9 cellular contexts compared by ENCODE assay signal in the genomic region with DNA sequence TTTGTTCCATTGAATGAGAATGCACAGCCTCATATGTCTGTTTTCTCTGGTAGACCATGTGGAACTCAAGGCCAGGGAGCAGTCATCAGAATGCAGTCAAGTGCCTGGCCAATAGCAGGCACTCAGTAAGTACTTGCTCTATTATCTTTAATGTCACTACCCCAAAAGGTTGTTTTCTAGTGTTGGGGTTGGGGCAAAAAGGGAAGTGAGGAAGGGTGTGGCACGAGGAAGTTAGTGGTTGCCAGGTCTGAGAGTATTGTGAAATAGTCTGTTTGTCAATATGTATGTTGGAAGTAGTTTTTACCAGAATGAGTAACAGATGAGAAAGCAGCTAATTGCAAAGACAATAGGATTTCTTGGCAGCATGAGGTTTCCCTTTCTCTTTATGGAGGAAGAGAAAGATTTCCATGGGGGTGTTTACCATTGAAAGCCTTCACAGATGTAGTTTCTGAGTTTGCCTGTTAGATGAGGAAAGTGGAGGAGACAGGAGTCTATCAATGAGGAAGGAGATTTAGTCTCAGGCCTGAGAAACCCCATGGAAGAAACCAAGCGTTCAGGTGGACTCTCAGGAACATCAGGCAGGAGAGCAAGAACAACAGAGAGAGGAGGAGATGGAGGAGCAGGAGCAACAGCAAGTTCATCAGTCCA. TPM values are rescaled to one million over a fixed set of nuclear protein-coding genes. Genes with fewer than 3 reads are reported as not detected.
DNase-seq lines count a peak whose midpoint lies in the region; ATAC-seq, FAIRE-seq and TF ChIP-seq lines count a peak whose summit lies in the region.
"Had no signal": no experiment of that assay in that cellular context is flagged by ENCODE, and none has a peak within 500 bp of the region (broad histone marks: within the 10 kb centered on the region; RNA-seq: fewer than 3 reads in every experiment).

No MANE protein-coding gene starts in this region.

- POLR2A ChIA-PET in activated B cell treated with CpG ODN at 0.5 μM for 24 hours (lab: Charles Lee), result interaction anchor here (1.0 to 2.7 kb wide), 8 partner anchors 17 to 160 kb away, joined by 3 to 16 read pairs (median 4); partner anchors contain the start of gene RIPOR2

- peaks cover 86% of the 10 kb centered on the region for H3K4me1 Mint-ChIP-seq in activated B cell treated with CpG ODN at 0.5 μM for 24 hours

- FAIRE-seq in kidney (lab: Jason Lieb, UNC), result no peak

- H3K4me1 ChIP-seq in kidney (ENCODE audit: control insufficient read depth in 1 of 2, insufficient read depth in 1 of 2, low read depth in 1 of 2, low read length in 2 of 2), result peaks cover 0 to 4% of the 10 kb centered on the region in 2 donors

- no peaks in the 10 kb centered on the region for H3K9me3 Mint-ChIP-seq in activated B cell treated with CpG ODN at 0.5 μM for 24 hours

- H3K27ac Mint-ChIP-seq in activated B cell treated with CpG ODN at 0.5 μM for 24 hours, result peak overlapping the region; percentile 92

- intact Hi-C loops in activated B cell treated with CpG ODN at 0.5 μM for 24 hours (cut with micrococcal nuclease), result loop anchor here (1.0 to 2.0 kb wide), 3 partner anchors 25 to 75 kb away; no protein-coding TSS in a partner anchor
- intact Hi-C loops in kidney (cut with DNase I), result loop anchor here (10.0 kb wide), 1 partner anchor 207 kb away; no protein-coding TSS in a partner anchor

- peaks cover 93% of the 10 kb centered on the region for H3K36me3 Mint-ChIP-seq in activated B cell treated with CpG ODN at 0.5 μM for 24 hours (ENCODE audit: low read depth)

- H3K9me3 ChIP-seq in kidney (ENCODE audit: control insufficient read depth in 1 of 2, low read length in 2 of 2), result no peaks in the 10 kb centered on the region
- H3K9me3 ChIP-seq: body of pancreas had no signal

- H3K27me3 Mint-ChIP-seq in activated B cell treated with CpG ODN at 0.5 μM for 24 hours, result no peaks in the 10 kb centered on the region

- CTCF ChIA-PET in activated B cell treated with CpG ODN at 0.5 μM for 24 hours (lab: Charles Lee), result interaction anchor here (0.8 to 4.7 kb wide), 10 partner anchors 22 to 213 kb away, joined by 3 to 98 read pairs (median 8); partner anchors contain the start of gene RIPOR2

- peaks cover 0 to 2% of the 10 kb centered on the region in 2 donors for H3K36me3 ChIP-seq in kidney (ENCODE audit: control insufficient read depth in 1 of 2, insufficient read depth in 2 of 2, low read length in 2 of 2)

- peak overlapping the region in 1 of 2 donors; percentile 10 for H3K27ac ChIP-seq in kidney (ENCODE audit: low read depth in 2 of 2, low read length in 2 of 2)

- H3K4me3 ChIP-seq in kidney (ENCODE audit: low read length in 2 of 2), result no peak overlapping the region
- H3K4me3 ChIP-seq: body of pancreas had no signal

- DNase-seq in AG20443 (ENCODE audit: low spot score) (peak; percentile 54), activated B cell treated with CpG ODN at 0.5 μM for 24 hours (peak; percentile 34), kidney tubule cell (ENCODE audit: low spot score) (peak; percentile 22), kidney (no peak), NCI-H1105 (lab: John Stamatoyannopoulos, UW) (no peak)
- no peak for DNase-seq in effector CD8-positive, alpha-beta T cell (lab: John Stamatoyannopoulos, UW)

- peak overlapping the region; percentile 50 for H3K4me3 Mint-ChIP-seq in activated B cell treated with CpG ODN at 0.5 μM for 24 hours

- ATAC-seq in GM19324 (IDR thresholded peaks at IDR 0.05; ENCODE audit: low FRiP score, unreplicated experiment), result peak; percentile 51
- ATAC-seq in HG03442 (IDR thresholded peaks at IDR 0.05; ENCODE audit: unreplicated experiment), result peak; percentile 53
- peak; percentile 68 for ATAC-seq in activated B cell treated with CpG ODN at 0.5 μM for 24 hours (ENCODE audit: low read depth)
- ATAC-seq: body of pancreas had no signal

- peak overlapping the region in 1 of 2 donors; percentile 44 for H3K9ac ChIP-seq in kidney (ENCODE audit: low read length in 2 of 2)

- TF ChIP-seq CTCF in activated B cell treated with CpG ODN at 0.5 μM for 24 hours (IDR thresholded peaks at IDR 0.05) (no peak), kidney (IDR thresholded peaks at IDR 0.05; ENCODE audit: borderline replicate concordance, extremely low read depth, insufficient read depth) (no peak)

RNA-seq across cellular contexts. Expression of gene ARMH2, which starts 59.6 kb away (rescaled TPM):
- 2.1 and 2.3 TPM in 2 replicates for total RNA-seq in activated B cell treated with CpG ODN at 0.5 μM for 24 hours
- total RNA-seq in kidney, result not detected
- polyA plus RNA-seq in kidney (ENCODE audit: insufficient read depth, low read depth, low replicate concordance), result not detected
- total RNA-seq: body of pancreas had no signal

Comparison
In these comparisons a context has a peak if more than half of its experiments do, and no peak if none do; other contexts are left out.
1. DNase-seq: peak in AG20443 (single experiment), activated B cell treated with CpG ODN at 0.5 μM for 24 hours (single experiment) and kidney tubule cell (single experiment); none in effector CD8-positive, alpha-beta T cell (single experiment), kidney (single experiment) and NCI-H1105 (single experiment).
2. Peak in every context shown above with its lines, with median percentiles within 50 percentile points of each other: ATAC-seq.